Comparison of ENCODE assay signal across 17 cellular contexts in the genomic region with DNA sequence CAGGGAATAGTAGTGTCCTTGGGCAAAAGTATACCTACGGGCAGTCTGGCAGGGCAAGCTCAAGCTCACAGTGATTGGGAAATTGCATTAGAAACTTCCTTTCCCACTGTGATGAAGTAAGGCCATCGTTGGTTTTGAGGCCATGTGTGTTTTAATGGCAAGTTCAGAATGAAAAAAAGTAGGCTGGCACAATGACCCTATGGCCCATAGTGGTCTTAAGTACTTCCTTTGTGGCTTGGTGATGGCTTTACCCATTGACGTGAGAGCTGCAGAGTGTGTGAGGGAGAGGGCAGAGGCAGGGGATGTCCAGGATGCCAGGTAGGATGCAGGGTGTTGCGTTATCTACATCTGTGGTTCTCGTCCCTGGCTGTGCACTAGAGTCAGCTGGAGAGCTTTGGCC. TPM values are rescaled to one million over a fixed set of nuclear protein-coding genes. Genes with fewer than 3 reads are reported as not detected.
DNase-seq lines count a peak whose midpoint lies in the region; ATAC-seq, FAIRE-seq and TF ChIP-seq lines count a peak whose summit lies in the region.
"Had no signal": no experiment of that assay in that cellular context is flagged by ENCODE, and none has a peak within 500 bp of the region (broad histone marks: within the 10 kb centered on the region; RNA-seq: fewer than 3 reads in every experiment).

No MANE protein-coding gene starts in this region.

- CTCF ChIA-PET in mammary epithelial cell (lab: Charles Lee; ENCODE audit: low non-redundant PET) = no interaction called here

- H2AFZ ChIP-seq in astrocyte (ENCODE audit: low read depth, low read length) (no peak overlapping the region), mammary epithelial cell (ENCODE audit: low read depth, low read length) (no peak overlapping the region)
- H2AFZ ChIP-seq: GM23338 had no signal

- no peak overlapping the region for H3K4me3 Mint-ChIP-seq in astrocyte (ENCODE audit: unreplicated experiment)
- H3K4me3 Mint-ChIP-seq in natural killer cell treated with Interleukin-12 subunit alpha and Interleukin-12 subunit beta and Interleukin-15 and Interleukin-18, amount 100 ng/mL, for 72 hours = no peak overlapping the region
- H3K4me3 Mint-ChIP-seq: GM23338, T-helper 17 cell had no signal

- in situ Hi-C loops in mammary epithelial cell (cut with MboI; ENCODE audit: low sequenced_read_pairs in 2 of 2) = no loop called here

- no peak for FAIRE-seq in GM12891 (lab: Jason Lieb, UNC)
- FAIRE-seq in astrocyte (lab: Jason Lieb, UNC) = no peak
- FAIRE-seq: GM18507, GM19239 had no signal

- H3K79me2 ChIP-seq in astrocyte (ENCODE audit: insufficient read depth, low read length) = peaks cover 53% of the 10 kb centered on the region
- peaks cover 40% of the 10 kb centered on the region for H3K79me2 ChIP-seq in mammary epithelial cell (ENCODE audit: insufficient read depth, low read length)

- H3K9me3 Mint-ChIP-seq in astrocyte (ENCODE audit: unreplicated experiment) = no peaks in the 10 kb centered on the region
- H3K9me3 Mint-ChIP-seq in natural killer cell treated with Interleukin-12 subunit alpha and Interleukin-12 subunit beta and Interleukin-15 and Interleukin-18, amount 100 ng/mL, for 72 hours = no peaks in the 10 kb centered on the region

- H3K4me1 ChIP-seq in astrocyte (ENCODE audit: insufficient read depth, low read length) (no peaks in the 10 kb centered on the region), mammary epithelial cell (ENCODE audit: insufficient read depth, low read length) (no peaks in the 10 kb centered on the region), heart left ventricle (peaks cover 0 to 30% (median 5%) of the 10 kb centered on the region in 12 donors)

- no peak overlapping the region for H3K4me3 ChIP-seq in NB4 (ENCODE audit: low read depth, low read length)
- H3K4me3 ChIP-seq in astrocyte (ENCODE audit: insufficient read depth, low read depth, low read length) = no peak overlapping the region
- H3K4me3 ChIP-seq in mammary epithelial cell (replicated peaks in 1 of 3; ENCODE audit: insufficient read depth in 1 of 3, low read depth in 2 of 3, low read length in 3 of 3) = no peak overlapping the region
- H3K4me3 ChIP-seq in heart left ventricle = no peak overlapping the region
- H3K4me3 ChIP-seq: GM23338 had no signal

- peak overlapping the region; percentile 64 for H3K27ac Mint-ChIP-seq in astrocyte (ENCODE audit: unreplicated experiment)
- H3K27ac Mint-ChIP-seq in natural killer cell treated with Interleukin-12 subunit alpha and Interleukin-12 subunit beta and Interleukin-15 and Interleukin-18, amount 100 ng/mL, for 72 hours = peak overlapping the region in 1 of 2 donors; percentile 22
- H3K27ac Mint-ChIP-seq: GM23338, T-helper 17 cell had no signal

- H3K4me1 Mint-ChIP-seq in astrocyte (ENCODE audit: low read depth, unreplicated experiment) = peaks cover 4% of the 10 kb centered on the region
- H3K4me1 Mint-ChIP-seq in natural killer cell treated with Interleukin-12 subunit alpha and Interleukin-12 subunit beta and Interleukin-15 and Interleukin-18, amount 100 ng/mL, for 72 hours (ENCODE audit: low read depth in 2 of 2) = peaks cover 24 to 33% of the 10 kb centered on the region in 2 donors

- no peak overlapping the region for H3K27ac ChIP-seq in astrocyte (ENCODE audit: low read depth, low read length)
- no peak overlapping the region for H3K27ac ChIP-seq in mammary epithelial cell (ENCODE audit: insufficient read depth, low read depth, low read length)
- no peak overlapping the region for H3K27ac ChIP-seq in heart left ventricle

- no TSS peak for BruUV-seq in mammary epithelial cell (replicated peaks; lab: Mats Ljungman, UMichigan)

- H3K9ac ChIP-seq in astrocyte (ENCODE audit: low read length) (no peak overlapping the region), mammary epithelial cell (ENCODE audit: insufficient read depth, low read length) (no peak overlapping the region)
- H3K9ac ChIP-seq: SK-N-SH had no signal

- WGBS in mammary epithelial cell (ENCODE audit: low coverage, missing lambda C conversion rate) = 92% methylated on average over 4 of the region's 5 CpGs
- 93% methylated on average over 5 of the region's 5 CpGs for WGBS in heart left ventricle, 4 donors

- DNase-seq in GM12891 (ENCODE audit: insufficient read length, low spot score) = no peak
- DNase-seq in NB4 (ENCODE audit: low read depth) = peak; percentile 91
- DNase-seq in astrocyte (ENCODE audit: low read depth) = no peak
- no peak for DNase-seq in natural killer cell treated with Interleukin-12 subunit alpha and Interleukin-12 subunit beta and Interleukin-15 and Interleukin-18, amount 100 ng/mL, for 72 hours (ENCODE audit: low spot score)
- DNase-seq in mammary epithelial cell = no peak
- DNase-seq in activated CD4-positive, alpha-beta T cell treated with anti-CD3 and anti-CD28 coated beads, Interleukin-2, amount 50 U/mL, for 48 hours = no peak
- DNase-seq in GDM1 (lab: John Stamatoyannopoulos, UW) = no peak
- no peak for DNase-seq in heart left ventricle
- DNase-seq: DMS 273 treated with DMSO at 0.1 percent for 48 hours, KBM-7, NCI-H1930, NCI-H524, SK-N-SH, T-helper 17 cell had no signal

- no peaks in the 10 kb centered on the region for H3K27me3 ChIP-seq in astrocyte (ENCODE audit: insufficient read depth, low read length)
- H3K27me3 ChIP-seq in mammary epithelial cell (ENCODE audit: insufficient read depth, low read length) = no peaks in the 10 kb centered on the region
- no peaks in the 10 kb centered on the region for H3K27me3 ChIP-seq in heart left ventricle

- TF ChIP-seq CTCF in NB4 (IDR thresholded peaks at IDR 0.05; ENCODE audit: low read depth, low read length) (no peak), astrocyte (IDR thresholded peaks at IDR 0.05; ENCODE audit: insufficient read depth, low read depth, low read length) (no peak), mammary epithelial cell (conservative IDR thresholded peaks at IDR 0.05 in 1 of 2, IDR thresholded peaks at IDR 0.05 in 1 of 2; ENCODE audit: extremely low read depth in 1 of 2, insufficient read depth in 1 of 2, low read depth in 1 of 2, low read length in 2 of 2) (no peak), heart left ventricle (IDR thresholded peaks at IDR 0.05) (no peak)

- no peaks in the 10 kb centered on the region for H3K9me3 ChIP-seq in astrocyte (ENCODE audit: insufficient read depth, low read depth, low read length)
- H3K9me3 ChIP-seq in mammary epithelial cell (replicated peaks; ENCODE audit: insufficient read depth, low read length) = no peaks in the 10 kb centered on the region
- no peaks in the 10 kb centered on the region for H3K9me3 ChIP-seq in heart left ventricle
- H3K9me3 ChIP-seq: SK-N-SH had no signal

- no peak overlapping the region for H3K4me2 ChIP-seq in astrocyte (ENCODE audit: low read length)
- no peak overlapping the region for H3K4me2 ChIP-seq in mammary epithelial cell (ENCODE audit: insufficient read depth, low read depth, low read length)
- H3K4me2 ChIP-seq: GM23338, SK-N-SH had no signal

- dilution Hi-C loops in mammary epithelial cell (cut with HindIII; ENCODE audit: low sequenced_read_pairs) = no loop called here

- intact Hi-C loops in mammary epithelial cell (cut with micrococcal nuclease) (no loop called here), heart left ventricle (cut with DNase I) (no loop called here)

- H3K27me3 Mint-ChIP-seq in astrocyte (ENCODE audit: low read depth, unreplicated experiment) = no peaks in the 10 kb centered on the region
- H3K27me3 Mint-ChIP-seq in natural killer cell treated with Interleukin-12 subunit alpha and Interleukin-12 subunit beta and Interleukin-15 and Interleukin-18, amount 100 ng/mL, for 72 hours = no peaks in the 10 kb centered on the region
- H3K27me3 Mint-ChIP-seq: T-helper 17 cell had no signal

- peaks cover 42% of the 10 kb centered on the region for H4K20me1 ChIP-seq in astrocyte (ENCODE audit: insufficient read depth, low read length)
- H4K20me1 ChIP-seq in mammary epithelial cell (ENCODE audit: insufficient read depth, low read length) = no peaks in the 10 kb centered on the region

- TF ChIP-seq POLR2A in GM12891 (IDR thresholded peaks at IDR 0.05; ENCODE audit: low read depth, low read length) (peak; percentile 19; the same call in 1 of the 2 replicates), NB4 (IDR thresholded peaks at IDR 0.05; ENCODE audit: extremely low read depth, insufficient read length) (no peak), heart left ventricle (IDR thresholded peaks at IDR 0.05) (no peak)

- H3K36me3 ChIP-seq in astrocyte (ENCODE audit: insufficient read depth, low read length) (no peaks in the 10 kb centered on the region), mammary epithelial cell (ENCODE audit: insufficient read depth, low read length) (peaks cover 1% of the 10 kb centered on the region), heart left ventricle (peaks cover 0 to 15% (median 3%) of the 10 kb centered on the region in 9 donors)

- peaks cover 10% of the 10 kb centered on the region for H3K36me3 Mint-ChIP-seq in astrocyte (ENCODE audit: low read depth, unreplicated experiment)
- no peaks in the 10 kb centered on the region for H3K36me3 Mint-ChIP-seq in natural killer cell treated with Interleukin-12 subunit alpha and Interleukin-12 subunit beta and Interleukin-15 and Interleukin-18, amount 100 ng/mL, for 72 hours

- peak; percentile 38 to 53 for ATAC-seq in natural killer cell treated with Interleukin-12 subunit alpha and Interleukin-12 subunit beta and Interleukin-15 and Interleukin-18, amount 100 ng/mL, for 72 hours
- ATAC-seq in heart left ventricle = no peak
- ATAC-seq: GM23338, T-helper 17 cell had no signal

TF ChIP-seq in GM12891, 5 proteins besides CTCF, POLR2A, EP300 and RAD21:
- TF ChIP-seq POU2F2 (IDR thresholded peaks at IDR 0.05; ENCODE audit: low read depth, low read length) (no peak), TAF1 (IDR thresholded peaks at IDR 0.05; ENCODE audit: low read depth, low read length) (no peak), POLR2AphosphoS5 (IDR thresholded peaks at IDR 0.05; ENCODE audit: low read depth, low read length) (no peak), PAX5 (IDR thresholded peaks at IDR 0.05; ENCODE audit: insufficient read depth, low read length, severe bottlenecking) (no peak), SPI1 (IDR thresholded peaks at IDR 0.05; ENCODE audit: low read depth, low read length) (no peak)

RNA-seq across cellular contexts. Expression of gene LIMD1, which starts 28.9 kb away (rescaled TPM):
- 13.0 TPM for polyA plus RNA-seq in GM12891 (2012; ENCODE audit: low read depth, missing spikeins)
- total RNA-seq in astrocyte (27.2 and 28.4 TPM in 2 replicates), mammary epithelial cell (10 to 100 TPM; 15.7 to 21.7 TPM), heart left ventricle (10 to 100 TPM; 24.8 to 42.8 (median 32.9) TPM)
- 10 to 100 TPM; 34.4 to 71.4 TPM for total RNA-seq in natural killer cell treated with Interleukin-12 subunit alpha and Interleukin-12 subunit beta and Interleukin-15 and Interleukin-18, amount 100 ng/mL, for 72 hours
- polyA plus RNA-seq in mammary epithelial cell (8.1 TPM), heart left ventricle (10 to 100 TPM; 14.4 to 17.7 TPM)
- 86.4 TPM for polyA minus RNA-seq in mammary epithelial cell

Comparison
In these comparisons a context has a peak if more than half of its experiments do, and no peak if none do; other contexts are left out.
1. ATAC-seq: peak in natural killer cell treated with Interleukin-12 subunit alpha and Interleukin-12 subunit beta and Interleukin-15 and Interleukin-18, amount 100 ng/mL, for 72 hours (2 of 2); none in heart left ventricle (0 of 4).